Comparison of ENCODE assay signal across 1 cellular context in the genomic region with DNA sequence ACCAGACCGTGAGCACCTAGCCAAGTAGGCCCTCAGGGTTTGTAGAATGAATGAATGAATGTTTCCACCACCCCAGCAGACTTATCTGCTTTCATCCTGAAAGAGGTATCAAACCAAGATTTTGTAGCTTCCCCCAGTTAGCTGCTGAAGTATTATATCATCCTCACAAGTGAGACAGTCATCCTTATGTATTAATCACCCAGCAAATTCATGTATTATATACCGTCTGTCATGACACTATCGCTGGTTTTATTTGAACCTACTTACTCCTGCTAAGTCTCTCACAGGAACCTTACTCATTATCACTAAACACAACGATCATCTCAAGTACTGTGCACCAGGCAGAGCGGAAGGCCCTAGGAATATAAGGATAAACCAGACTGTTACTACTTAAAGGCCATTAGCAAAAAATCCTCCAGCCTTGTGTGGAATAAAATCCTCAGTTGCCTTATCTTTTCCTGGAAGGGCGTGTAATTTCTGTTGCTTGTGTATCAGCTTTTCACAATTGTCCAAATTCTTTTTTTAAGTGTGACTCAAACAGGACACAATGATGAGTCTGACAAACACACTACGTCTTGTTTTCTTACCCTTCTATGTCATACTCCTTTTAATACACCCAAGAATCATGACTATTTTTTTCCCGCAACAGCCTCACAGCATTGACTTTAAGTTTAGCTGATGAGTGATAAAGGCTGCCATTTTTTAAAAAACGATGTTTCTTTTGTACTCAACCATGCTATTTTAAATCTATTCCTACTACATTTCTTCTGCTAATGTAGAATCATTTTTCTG.
TF ChIP-seq lines count a peak whose summit lies in the region.

No MANE protein-coding gene starts in this region.

TF ChIP-seq in K562, 482 proteins besides CTCF, POLR2A, EP300 and RAD21 (continued from another document):
- TF ChIP-seq DDX20 (tag; IDR thresholded peaks at IDR 0.05; ENCODE audit: low read depth), result 0 out of 2 replicates have a peak, but pooled peaks have one; percentile 48
- TF ChIP-seq HDAC8 (tag; IDR thresholded peaks at IDR 0.05), result no peak
- TF ChIP-seq, protein P1, sequence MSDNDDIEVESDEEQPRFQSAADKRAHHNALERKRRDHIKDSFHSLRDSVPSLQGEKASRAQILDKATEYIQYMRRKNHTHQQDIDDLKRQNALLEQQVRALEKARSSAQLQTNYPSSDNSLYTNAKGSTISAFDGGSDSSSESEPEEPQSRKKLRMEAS (CRISPR knock-in tag; IDR thresholded peaks at IDR 0.05), result peak; percentile 40
- TF ChIP-seq, protein P2, sequence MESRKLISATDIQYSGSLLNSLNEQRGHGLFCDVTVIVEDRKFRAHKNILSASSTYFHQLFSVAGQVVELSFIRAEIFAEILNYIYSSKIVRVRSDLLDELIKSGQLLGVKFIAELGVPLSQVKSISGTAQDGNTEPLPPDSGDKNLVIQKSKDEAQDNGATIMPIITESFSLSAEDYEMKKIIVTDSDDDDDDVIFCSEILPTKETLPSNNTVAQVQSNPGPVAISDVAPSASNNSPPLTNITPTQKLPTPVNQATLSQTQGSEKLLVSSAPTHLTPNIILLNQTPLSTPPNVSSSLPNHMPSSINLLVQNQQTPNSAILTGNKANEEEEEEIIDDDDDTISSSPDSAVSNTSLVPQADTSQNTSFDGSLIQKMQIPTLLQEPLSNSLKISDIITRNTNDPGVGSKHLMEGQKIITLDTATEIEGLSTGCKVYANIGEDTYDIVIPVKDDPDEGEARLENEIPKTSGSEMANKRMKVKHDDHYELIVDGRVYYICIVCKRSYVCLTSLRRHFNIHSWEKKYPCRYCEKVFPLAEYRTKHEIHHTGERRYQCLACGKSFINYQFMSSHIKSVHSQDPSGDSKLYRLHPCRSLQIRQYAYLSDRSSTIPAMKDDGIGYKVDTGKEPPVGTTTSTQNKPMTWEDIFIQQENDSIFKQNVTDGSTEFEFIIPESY (CRISPR knock-in tag; IDR thresholded peaks at IDR 0.05), result peak; percentile 9; the same call in 1 of the 2 replicates
- peak; percentile 30 for TF ChIP-seq MEIS2 (IDR thresholded peaks at IDR 0.05; ENCODE audit: partially characterized antibody)
- TF ChIP-seq ZNF224 (CRISPR knock-in tag; IDR thresholded peaks at IDR 0.05), result no peak
- no peak for TF ChIP-seq SNRNP70 (optimal IDR thresholded peaks at IDR 0.05; ENCODE audit: low read depth, low read length)
- TF ChIP-seq C11orf30 (IDR thresholded peaks at IDR 0.05; ENCODE audit: low read depth), result 0 out of 2 replicates have a peak, but pooled peaks have one; percentile 12
- TF ChIP-seq, protein P3, sequence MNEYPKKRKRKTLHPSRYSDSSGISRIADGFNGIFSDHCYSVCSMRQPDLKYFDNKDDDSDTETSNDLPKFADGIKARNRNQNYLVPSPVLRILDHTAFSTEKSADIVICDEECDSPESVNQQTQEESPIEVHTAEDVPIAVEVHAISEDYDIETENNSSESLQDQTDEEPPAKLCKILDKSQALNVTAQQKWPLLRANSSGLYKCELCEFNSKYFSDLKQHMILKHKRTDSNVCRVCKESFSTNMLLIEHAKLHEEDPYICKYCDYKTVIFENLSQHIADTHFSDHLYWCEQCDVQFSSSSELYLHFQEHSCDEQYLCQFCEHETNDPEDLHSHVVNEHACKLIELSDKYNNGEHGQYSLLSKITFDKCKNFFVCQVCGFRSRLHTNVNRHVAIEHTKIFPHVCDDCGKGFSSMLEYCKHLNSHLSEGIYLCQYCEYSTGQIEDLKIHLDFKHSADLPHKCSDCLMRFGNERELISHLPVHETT (CRISPR knock-in tag; conservative IDR thresholded peaks at IDR 0.05 in 1 of 2, IDR thresholded peaks at IDR 0.05 in 1 of 2), result 0 out of 4 replicates have a peak, but pooled peaks of 1 of the 2 experiments have one; percentile 20
- TF ChIP-seq ZFP1 (CRISPR knock-in tag; IDR thresholded peaks at IDR 0.05), result no peak
- no peak for TF ChIP-seq ZNF586 (CRISPR knock-in tag; conservative IDR thresholded peaks at IDR 0.05)
- peak; percentile 21 for TF ChIP-seq CXXC5 (CRISPR knock-in tag; IDR thresholded peaks at IDR 0.05)
- TF ChIP-seq, protein P4, sequence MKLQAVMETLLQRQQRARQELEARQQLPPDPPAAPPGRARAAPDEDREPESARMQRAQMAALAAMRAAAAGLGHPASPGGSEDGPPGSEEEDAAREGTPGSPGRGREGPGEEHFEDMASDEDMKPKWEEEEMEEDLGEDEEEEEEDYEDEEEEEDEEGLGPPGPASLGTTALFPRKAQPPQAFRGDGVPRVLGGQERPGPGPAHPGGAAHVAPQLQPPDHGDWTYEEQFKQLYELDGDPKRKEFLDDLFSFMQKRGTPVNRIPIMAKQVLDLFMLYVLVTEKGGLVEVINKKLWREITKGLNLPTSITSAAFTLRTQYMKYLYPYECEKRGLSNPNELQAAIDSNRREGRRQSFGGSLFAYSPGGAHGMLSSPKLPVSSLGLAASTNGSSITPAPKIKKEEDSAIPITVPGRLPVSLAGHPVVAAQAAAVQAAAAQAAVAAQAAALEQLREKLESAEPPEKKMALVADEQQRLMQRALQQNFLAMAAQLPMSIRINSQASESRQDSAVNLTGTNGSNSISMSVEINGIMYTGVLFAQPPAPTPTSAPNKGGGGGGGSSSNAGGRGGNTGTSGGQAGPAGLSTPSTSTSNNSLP (IDR thresholded peaks at IDR 0.05; ENCODE audit: borderline replicate concordance, low read depth, low read length), result peak; percentile 69; the same call in 1 of the 2 replicates
- peak; percentile 14; the same call in 1 of the 2 replicates for TF ChIP-seq TAL1 (IDR thresholded peaks at IDR 0.05)
- peak; percentile 40; the same call in 1 of the 2 replicates for TF ChIP-seq JUND (IDR thresholded peaks at IDR 0.05; ENCODE audit: borderline replicate concordance, low read depth, low read length)
- TF ChIP-seq JUND (tag; IDR thresholded peaks at IDR 0.05; ENCODE audit: borderline replicate concordance, low read depth, low read length), result peak; percentile 51; the same call in 2 of the 3 replicates
- TF ChIP-seq ZNF24 (IDR thresholded peaks at IDR 0.05), result peak; percentile 76; the same call in 1 of the 2 replicates
- TF ChIP-seq ETS2 (tag; IDR thresholded peaks at IDR 0.05; ENCODE audit: borderline replicate concordance, poor library complexity, severe bottlenecking), result no peak
- TF ChIP-seq, protein P5, sequence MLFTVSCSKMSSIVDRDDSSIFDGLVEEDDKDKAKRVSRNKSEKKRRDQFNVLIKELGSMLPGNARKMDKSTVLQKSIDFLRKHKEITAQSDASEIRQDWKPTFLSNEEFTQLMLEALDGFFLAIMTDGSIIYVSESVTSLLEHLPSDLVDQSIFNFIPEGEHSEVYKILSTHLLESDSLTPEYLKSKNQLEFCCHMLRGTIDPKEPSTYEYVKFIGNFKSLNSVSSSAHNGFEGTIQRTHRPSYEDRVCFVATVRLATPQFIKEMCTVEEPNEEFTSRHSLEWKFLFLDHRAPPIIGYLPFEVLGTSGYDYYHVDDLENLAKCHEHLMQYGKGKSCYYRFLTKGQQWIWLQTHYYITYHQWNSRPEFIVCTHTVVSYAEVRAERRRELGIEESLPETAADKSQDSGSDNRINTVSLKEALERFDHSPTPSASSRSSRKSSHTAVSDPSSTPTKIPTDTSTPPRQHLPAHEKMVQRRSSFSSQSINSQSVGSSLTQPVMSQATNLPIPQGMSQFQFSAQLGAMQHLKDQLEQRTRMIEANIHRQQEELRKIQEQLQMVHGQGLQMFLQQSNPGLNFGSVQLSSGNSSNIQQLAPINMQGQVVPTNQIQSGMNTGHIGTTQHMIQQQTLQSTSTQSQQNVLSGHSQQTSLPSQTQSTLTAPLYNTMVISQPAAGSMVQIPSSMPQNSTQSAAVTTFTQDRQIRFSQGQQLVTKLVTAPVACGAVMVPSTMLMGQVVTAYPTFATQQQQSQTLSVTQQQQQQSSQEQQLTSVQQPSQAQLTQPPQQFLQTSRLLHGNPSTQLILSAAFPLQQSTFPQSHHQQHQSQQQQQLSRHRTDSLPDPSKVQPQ (CRISPR knock-in tag; IDR thresholded peaks at IDR 0.05; ENCODE audit: borderline replicate concordance), result no peak
- 0 out of 2 replicates have a peak, but pooled peaks have one; percentile 35 for TF ChIP-seq ZNF589 (CRISPR knock-in tag; IDR thresholded peaks at IDR 0.05; ENCODE audit: low read depth)
- TF ChIP-seq GABPB2 (CRISPR knock-in tag; conservative IDR thresholded peaks at IDR 0.05), result no peak
- TF ChIP-seq CREB1 (IDR thresholded peaks at IDR 0.05), result peak; percentile 59
- no peak for TF ChIP-seq CREB1 (CRISPR knock-in tag; IDR thresholded peaks at IDR 0.05)
- TF ChIP-seq, protein P6, sequence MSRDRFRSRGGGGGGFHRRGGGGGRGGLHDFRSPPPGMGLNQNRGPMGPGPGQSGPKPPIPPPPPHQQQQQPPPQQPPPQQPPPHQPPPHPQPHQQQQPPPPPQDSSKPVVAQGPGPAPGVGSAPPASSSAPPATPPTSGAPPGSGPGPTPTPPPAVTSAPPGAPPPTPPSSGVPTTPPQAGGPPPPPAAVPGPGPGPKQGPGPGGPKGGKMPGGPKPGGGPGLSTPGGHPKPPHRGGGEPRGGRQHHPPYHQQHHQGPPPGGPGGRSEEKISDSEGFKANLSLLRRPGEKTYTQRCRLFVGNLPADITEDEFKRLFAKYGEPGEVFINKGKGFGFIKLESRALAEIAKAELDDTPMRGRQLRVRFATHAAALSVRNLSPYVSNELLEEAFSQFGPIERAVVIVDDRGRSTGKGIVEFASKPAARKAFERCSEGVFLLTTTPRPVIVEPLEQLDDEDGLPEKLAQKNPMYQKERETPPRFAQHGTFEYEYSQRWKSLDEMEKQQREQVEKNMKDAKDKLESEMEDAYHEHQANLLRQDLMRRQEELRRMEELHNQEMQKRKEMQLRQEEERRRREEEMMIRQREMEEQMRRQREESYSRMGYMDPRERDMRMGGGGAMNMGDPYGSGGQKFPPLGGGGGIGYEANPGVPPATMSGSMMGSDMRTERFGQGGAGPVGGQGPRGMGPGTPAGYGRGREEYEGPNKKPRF (IDR thresholded peaks at IDR 0.05; ENCODE audit: low read depth, low read length), result no peak
- peak; percentile 65 for TF ChIP-seq POLR2H (tag; IDR thresholded peaks at IDR 0.05; ENCODE audit: low read depth)
- 0 out of 2 replicates have a peak, but pooled peaks have one; percentile 30 for TF ChIP-seq NCOR1 (IDR thresholded peaks at IDR 0.05)
- TF ChIP-seq, protein P7, sequence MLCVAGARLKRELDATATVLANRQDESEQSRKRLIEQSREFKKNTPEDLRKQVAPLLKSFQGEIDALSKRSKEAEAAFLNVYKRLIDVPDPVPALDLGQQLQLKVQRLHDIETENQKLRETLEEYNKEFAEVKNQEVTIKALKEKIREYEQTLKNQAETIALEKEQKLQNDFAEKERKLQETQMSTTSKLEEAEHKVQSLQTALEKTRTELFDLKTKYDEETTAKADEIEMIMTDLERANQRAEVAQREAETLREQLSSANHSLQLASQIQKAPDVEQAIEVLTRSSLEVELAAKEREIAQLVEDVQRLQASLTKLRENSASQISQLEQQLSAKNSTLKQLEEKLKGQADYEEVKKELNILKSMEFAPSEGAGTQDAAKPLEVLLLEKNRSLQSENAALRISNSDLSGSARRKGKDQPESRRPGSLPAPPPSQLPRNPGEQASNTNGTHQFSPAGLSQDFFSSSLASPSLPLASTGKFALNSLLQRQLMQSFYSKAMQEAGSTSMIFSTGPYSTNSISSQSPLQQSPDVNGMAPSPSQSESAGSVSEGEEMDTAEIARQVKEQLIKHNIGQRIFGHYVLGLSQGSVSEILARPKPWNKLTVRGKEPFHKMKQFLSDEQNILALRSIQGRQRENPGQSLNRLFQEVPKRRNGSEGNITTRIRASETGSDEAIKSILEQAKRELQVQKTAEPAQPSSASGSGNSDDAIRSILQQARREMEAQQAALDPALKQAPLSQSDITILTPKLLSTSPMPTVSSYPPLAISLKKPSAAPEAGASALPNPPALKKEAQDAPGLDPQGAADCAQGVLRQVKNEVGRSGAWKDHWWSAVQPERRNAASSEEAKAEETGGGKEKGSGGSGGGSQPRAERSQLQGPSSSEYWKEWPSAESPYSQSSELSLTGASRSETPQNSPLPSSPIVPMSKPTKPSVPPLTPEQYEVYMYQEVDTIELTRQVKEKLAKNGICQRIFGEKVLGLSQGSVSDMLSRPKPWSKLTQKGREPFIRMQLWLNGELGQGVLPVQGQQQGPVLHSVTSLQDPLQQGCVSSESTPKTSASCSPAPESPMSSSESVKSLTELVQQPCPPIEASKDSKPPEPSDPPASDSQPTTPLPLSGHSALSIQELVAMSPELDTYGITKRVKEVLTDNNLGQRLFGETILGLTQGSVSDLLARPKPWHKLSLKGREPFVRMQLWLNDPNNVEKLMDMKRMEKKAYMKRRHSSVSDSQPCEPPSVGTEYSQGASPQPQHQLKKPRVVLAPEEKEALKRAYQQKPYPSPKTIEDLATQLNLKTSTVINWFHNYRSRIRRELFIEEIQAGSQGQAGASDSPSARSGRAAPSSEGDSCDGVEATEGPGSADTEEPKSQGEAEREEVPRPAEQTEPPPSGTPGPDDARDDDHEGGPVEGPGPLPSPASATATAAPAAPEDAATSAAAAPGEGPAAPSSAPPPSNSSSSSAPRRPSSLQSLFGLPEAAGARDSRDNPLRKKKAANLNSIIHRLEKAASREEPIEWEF (CRISPR knock-in tag; IDR thresholded peaks at IDR 0.05), result 0 out of 2 replicates have a peak, but pooled peaks have one; percentile 39
